In the genomic region with DNA sequence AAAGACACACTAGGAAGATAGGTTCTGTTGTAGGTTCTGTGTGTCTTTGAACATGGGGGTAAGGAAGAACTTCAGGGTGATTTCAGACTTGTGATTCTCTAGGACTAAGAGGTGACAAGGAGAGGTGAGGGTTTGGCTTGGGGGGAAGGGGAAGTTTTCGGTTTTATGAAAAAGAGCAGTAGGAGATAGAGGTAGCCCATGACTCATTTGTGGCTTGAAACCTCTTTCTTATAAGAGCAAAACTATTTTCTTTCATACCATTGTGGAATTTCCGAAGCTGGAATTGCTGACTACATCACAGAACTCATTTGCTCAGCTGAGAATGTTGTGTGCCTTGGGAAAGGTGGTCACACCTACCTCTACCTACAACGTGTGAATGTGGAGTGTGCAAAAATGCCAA, we compare ENCODE assay signal across 10 cellular contexts. TPM values are rescaled to one million over a fixed set of nuclear protein-coding genes. Genes with fewer than 3 reads are reported as not detected.
DNase-seq lines count a peak whose midpoint lies in the region; ATAC-seq and TF ChIP-seq lines count a peak whose summit lies in the region.
"Had no signal": no experiment of that assay in that cellular context is flagged by ENCODE, and none has a peak within 500 bp of the region (broad histone marks: within the 10 kb centered on the region; RNA-seq: fewer than 3 reads in every experiment).

No MANE protein-coding gene starts in this region.

- no peaks in the 10 kb centered on the region for H3K79me2 ChIP-seq in DND-41 (ENCODE audit: insufficient read depth, low read length)

- TF ChIP-seq CTCF in DND-41 (IDR thresholded peaks at IDR 0.05; ENCODE audit: borderline replicate concordance, extremely low read depth, low read length, poor library complexity, severe bottlenecking) (no peak), left lung (IDR thresholded peaks at IDR 0.05) (no peak)

- H3K4me1 ChIP-seq in DND-41 (ENCODE audit: insufficient read depth, low read length) (peaks cover 89% of the 10 kb centered on the region), left lung (peaks cover 0 to 52% of the 10 kb centered on the region in 2 donors)
- H3K4me1 ChIP-seq in effector memory CD4-positive, alpha-beta T cell (ENCODE audit: control insufficient read depth, insufficient read depth, low read length, poor library complexity, severe bottlenecking): peaks cover 97% of the 10 kb centered on the region

- H3K36me3 ChIP-seq in DND-41 (ENCODE audit: insufficient read depth, low read length) (no peaks in the 10 kb centered on the region), left lung (no peaks in the 10 kb centered on the region)
- no peaks in the 10 kb centered on the region for H3K36me3 ChIP-seq in effector memory CD4-positive, alpha-beta T cell (ENCODE audit: control insufficient read depth, insufficient read depth, low read length)

- no peak overlapping the region for H3K9ac ChIP-seq in DND-41 (ENCODE audit: low read depth, low read length)

- intact Hi-C loops in left lung (cut with DNase I): no loop called here

- DNase-seq in DND-41 (no peak), NCI-H1105 (lab: John Stamatoyannopoulos, UW) (no peak), NCI-H1105 treated with DMSO at 0.1 percent for 48 hours (lab: John Stamatoyannopoulos, UW) (no peak), NCI-H1930 (lab: John Stamatoyannopoulos, UW) (no peak), left lung (no peak)
- peak; percentile 50 to 63 for DNase-seq in activated CD4-positive, alpha-beta T cell treated with anti-CD3 and anti-CD28 coated beads for 4 hours
- DNase-seq in effector memory CD4-positive, alpha-beta T cell: peak in 1 of 3 donors; percentile 32
- DNase-seq: IMR-90, NCI-H524 had no signal

- H3K4me2 ChIP-seq in DND-41 (ENCODE audit: insufficient read depth, low read length): no peak overlapping the region

- 0 out of 2 replicates have a peak overlapping the region, but pooled peaks have one; percentile 26 for H2AFZ ChIP-seq in DND-41 (ENCODE audit: low read depth, low read length)

- H3K4me3 ChIP-seq in DND-41 (ENCODE audit: low read depth in 1 of 2, low read length in 2 of 2) (no peak overlapping the region), left lung (no peak overlapping the region)
- no peak overlapping the region for H3K4me3 ChIP-seq in effector memory CD4-positive, alpha-beta T cell (ENCODE audit: insufficient read depth, low read depth, low read length, poor library complexity, severe bottlenecking)

- no peaks in the 10 kb centered on the region for H4K20me1 ChIP-seq in DND-41 (ENCODE audit: insufficient read depth, low read length)

- no peak for ATAC-seq in DND-41 (ENCODE audit: insufficient read depth, low read depth)
- ATAC-seq in GM21786 (IDR thresholded peaks at IDR 0.05; ENCODE audit: unreplicated experiment): peak; percentile 19
- no peak for ATAC-seq in left lung

- H3K9me3 ChIP-seq in DND-41 (ENCODE audit: insufficient read depth, low read length, severe bottlenecking) (no peaks in the 10 kb centered on the region), left lung (no peaks in the 10 kb centered on the region)
- H3K9me3 ChIP-seq in effector memory CD4-positive, alpha-beta T cell (ENCODE audit: control insufficient read depth, low read length): no peaks in the 10 kb centered on the region

- H3K27ac ChIP-seq in DND-41 (ENCODE audit: low read length) (peak overlapping the region; percentile 92), left lung (no peak overlapping the region)
- peak overlapping the region; percentile 60 for H3K27ac ChIP-seq in effector memory CD4-positive, alpha-beta T cell (ENCODE audit: insufficient read depth, low read length, poor library complexity, severe bottlenecking)

- H3K27me3 ChIP-seq in DND-41 (ENCODE audit: insufficient read depth, low read length, poor library complexity): no peaks in the 10 kb centered on the region
- no peaks in the 10 kb centered on the region for H3K27me3 ChIP-seq in effector memory CD4-positive, alpha-beta T cell (replicated peaks; ENCODE audit: control insufficient read depth, insufficient read depth, low read length, poor library complexity, severe bottlenecking)
- H3K27me3 ChIP-seq in left lung: no peaks in the 10 kb centered on the region

RNA-seq across cellular contexts. Expression of gene IKZF1, which starts 39.6 kb away (rescaled TPM):
- total RNA-seq in left lung: 10 to 100 TPM; 19.0 to 50.2 TPM
- total RNA-seq: IMR-90 had no signal

Comparison
In these comparisons a context has a peak if more than half of its experiments do, and no peak if none do; other contexts are left out.
1. DNase-seq: peak in activated CD4-positive, alpha-beta T cell treated with anti-CD3 and anti-CD28 coated beads for 4 hours (2 of 2); none in DND-41 (single experiment), NCI-H1105 (single experiment), NCI-H1105 treated with DMSO at 0.1 percent for 48 hours (single experiment), NCI-H1930 (0 of 2) and left lung (0 of 2).
2. H3K27ac ChIP-seq: peak in DND-41 (single experiment) and effector memory CD4-positive, alpha-beta T cell (single experiment); none in left lung (0 of 2).